In the genomic region with DNA sequence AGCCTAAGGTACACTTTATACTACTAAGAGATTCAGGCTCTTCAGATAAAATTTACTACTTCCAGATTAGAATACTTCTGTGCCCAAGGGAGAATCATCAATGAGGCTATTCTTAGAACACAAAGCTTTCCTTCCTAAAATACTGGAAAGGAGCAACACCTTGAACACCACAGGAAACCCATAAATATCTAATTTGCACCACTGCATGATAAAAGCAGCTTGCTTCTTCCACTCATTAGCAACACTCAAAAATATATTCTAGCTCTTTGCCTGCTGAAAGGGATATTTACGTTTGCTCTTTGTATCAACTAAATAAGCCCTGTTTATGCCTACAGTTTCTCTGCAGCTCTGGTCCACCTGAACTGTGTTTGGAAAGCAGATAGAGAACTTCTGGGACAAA, we compare ENCODE assay signal across 1 cellular context.
A peak's percentile ranks its signal among the peaks of the same experiment; 100 is the strongest.
TF ChIP-seq lines count a peak whose summit lies in the region.

No MANE protein-coding gene starts in this region.

TF ChIP-seq in H1, 55 proteins besides CTCF, POLR2A, EP300 and RAD21:
- TF ChIP-seq SIN3A (conservative IDR thresholded peaks at IDR 0.05 in 1 of 2, IDR thresholded peaks at IDR 0.05 in 1 of 2; ENCODE audit: low read depth in 1 of 2, low read length in 2 of 2) = no peak
- peak; percentile 93 for TF ChIP-seq NANOG (IDR thresholded peaks at IDR 0.05; ENCODE audit: insufficient read depth, low read depth, low read length, poor library complexity, severe bottlenecking)
- TF ChIP-seq, protein P1, sequence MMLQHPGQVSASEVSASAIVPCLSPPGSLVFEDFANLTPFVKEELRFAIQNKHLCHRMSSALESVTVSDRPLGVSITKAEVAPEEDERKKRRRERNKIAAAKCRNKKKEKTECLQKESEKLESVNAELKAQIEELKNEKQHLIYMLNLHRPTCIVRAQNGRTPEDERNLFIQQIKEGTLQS (IDR thresholded peaks at IDR 0.05; ENCODE audit: insufficient read depth, low read depth, low read length) = no peak
- peak; percentile 86 for TF ChIP-seq POU5F1 (IDR thresholded peaks at IDR 0.05; ENCODE audit: low read depth, low read length)
- TF ChIP-seq, protein P2, sequence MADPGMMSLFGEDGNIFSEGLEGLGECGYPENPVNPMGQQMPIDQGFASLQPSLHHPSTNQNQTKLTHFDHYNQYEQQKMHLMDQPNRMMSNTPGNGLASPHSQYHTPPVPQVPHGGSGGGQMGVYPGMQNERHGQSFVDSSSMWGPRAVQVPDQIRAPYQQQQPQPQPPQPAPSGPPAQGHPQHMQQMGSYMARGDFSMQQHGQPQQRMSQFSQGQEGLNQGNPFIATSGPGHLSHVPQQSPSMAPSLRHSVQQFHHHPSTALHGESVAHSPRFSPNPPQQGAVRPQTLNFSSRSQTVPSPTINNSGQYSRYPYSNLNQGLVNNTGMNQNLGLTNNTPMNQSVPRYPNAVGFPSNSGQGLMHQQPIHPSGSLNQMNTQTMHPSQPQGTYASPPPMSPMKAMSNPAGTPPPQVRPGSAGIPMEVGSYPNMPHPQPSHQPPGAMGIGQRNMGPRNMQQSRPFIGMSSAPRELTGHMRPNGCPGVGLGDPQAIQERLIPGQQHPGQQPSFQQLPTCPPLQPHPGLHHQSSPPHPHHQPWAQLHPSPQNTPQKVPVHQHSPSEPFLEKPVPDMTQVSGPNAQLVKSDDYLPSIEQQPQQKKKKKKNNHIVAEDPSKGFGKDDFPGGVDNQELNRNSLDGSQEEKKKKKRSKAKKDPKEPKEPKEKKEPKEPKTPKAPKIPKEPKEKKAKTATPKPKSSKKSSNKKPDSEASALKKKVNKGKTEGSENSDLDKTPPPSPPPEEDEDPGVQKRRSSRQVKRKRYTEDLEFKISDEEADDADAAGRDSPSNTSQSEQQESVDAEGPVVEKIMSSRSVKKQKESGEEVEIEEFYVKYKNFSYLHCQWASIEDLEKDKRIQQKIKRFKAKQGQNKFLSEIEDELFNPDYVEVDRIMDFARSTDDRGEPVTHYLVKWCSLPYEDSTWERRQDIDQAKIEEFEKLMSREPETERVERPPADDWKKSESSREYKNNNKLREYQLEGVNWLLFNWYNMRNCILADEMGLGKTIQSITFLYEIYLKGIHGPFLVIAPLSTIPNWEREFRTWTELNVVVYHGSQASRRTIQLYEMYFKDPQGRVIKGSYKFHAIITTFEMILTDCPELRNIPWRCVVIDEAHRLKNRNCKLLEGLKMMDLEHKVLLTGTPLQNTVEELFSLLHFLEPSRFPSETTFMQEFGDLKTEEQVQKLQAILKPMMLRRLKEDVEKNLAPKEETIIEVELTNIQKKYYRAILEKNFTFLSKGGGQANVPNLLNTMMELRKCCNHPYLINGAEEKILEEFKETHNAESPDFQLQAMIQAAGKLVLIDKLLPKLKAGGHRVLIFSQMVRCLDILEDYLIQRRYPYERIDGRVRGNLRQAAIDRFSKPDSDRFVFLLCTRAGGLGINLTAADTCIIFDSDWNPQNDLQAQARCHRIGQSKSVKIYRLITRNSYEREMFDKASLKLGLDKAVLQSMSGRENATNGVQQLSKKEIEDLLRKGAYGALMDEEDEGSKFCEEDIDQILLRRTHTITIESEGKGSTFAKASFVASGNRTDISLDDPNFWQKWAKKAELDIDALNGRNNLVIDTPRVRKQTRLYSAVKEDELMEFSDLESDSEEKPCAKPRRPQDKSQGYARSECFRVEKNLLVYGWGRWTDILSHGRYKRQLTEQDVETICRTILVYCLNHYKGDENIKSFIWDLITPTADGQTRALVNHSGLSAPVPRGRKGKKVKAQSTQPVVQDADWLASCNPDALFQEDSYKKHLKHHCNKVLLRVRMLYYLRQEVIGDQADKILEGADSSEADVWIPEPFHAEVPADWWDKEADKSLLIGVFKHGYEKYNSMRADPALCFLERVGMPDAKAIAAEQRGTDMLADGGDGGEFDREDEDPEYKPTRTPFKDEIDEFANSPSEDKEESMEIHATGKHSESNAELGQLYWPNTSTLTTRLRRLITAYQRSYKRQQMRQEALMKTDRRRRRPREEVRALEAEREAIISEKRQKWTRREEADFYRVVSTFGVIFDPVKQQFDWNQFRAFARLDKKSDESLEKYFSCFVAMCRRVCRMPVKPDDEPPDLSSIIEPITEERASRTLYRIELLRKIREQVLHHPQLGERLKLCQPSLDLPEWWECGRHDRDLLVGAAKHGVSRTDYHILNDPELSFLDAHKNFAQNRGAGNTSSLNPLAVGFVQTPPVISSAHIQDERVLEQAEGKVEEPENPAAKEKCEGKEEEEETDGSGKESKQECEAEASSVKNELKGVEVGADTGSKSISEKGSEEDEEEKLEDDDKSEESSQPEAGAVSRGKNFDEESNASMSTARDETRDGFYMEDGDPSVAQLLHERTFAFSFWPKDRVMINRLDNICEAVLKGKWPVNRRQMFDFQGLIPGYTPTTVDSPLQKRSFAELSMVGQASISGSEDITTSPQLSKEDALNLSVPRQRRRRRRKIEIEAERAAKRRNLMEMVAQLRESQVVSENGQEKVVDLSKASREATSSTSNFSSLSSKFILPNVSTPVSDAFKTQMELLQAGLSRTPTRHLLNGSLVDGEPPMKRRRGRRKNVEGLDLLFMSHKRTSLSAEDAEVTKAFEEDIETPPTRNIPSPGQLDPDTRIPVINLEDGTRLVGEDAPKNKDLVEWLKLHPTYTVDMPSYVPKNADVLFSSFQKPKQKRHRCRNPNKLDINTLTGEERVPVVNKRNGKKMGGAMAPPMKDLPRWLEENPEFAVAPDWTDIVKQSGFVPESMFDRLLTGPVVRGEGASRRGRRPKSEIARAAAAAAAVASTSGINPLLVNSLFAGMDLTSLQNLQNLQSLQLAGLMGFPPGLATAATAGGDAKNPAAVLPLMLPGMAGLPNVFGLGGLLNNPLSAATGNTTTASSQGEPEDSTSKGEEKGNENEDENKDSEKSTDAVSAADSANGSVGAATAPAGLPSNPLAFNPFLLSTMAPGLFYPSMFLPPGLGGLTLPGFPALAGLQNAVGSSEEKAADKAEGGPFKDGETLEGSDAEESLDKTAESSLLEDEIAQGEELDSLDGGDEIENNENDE (IDR thresholded peaks at IDR 0.05; ENCODE audit: insufficient replicate concordance, low read length) = peak; percentile 52
- no peak for TF ChIP-seq RFX5 (IDR thresholded peaks at IDR 0.05; ENCODE audit: borderline replicate concordance, low read depth, low read length)
- TF ChIP-seq TAF1 (IDR thresholded peaks at IDR 0.05; ENCODE audit: low read depth, low read length) = no peak
- TF ChIP-seq SP1 (IDR thresholded peaks at IDR 0.05; ENCODE audit: low read depth, low read length) = peak; percentile 67; the same call in 1 of the 2 replicates
- no peak for TF ChIP-seq YY1 (IDR thresholded peaks at IDR 0.05; ENCODE audit: low read depth, low read length)
TF ChIP-seq in H1: peak in this region for 4.
